ENCODE assay signal across 1 cellular context in genomic region chr11:108662700-108663099, GRCh38.
TF ChIP-seq lines count a peak whose summit lies in the region.

No MANE protein-coding gene starts in this region.

TF ChIP-seq in K562, 482 proteins besides CTCF, POLR2A, EP300 and RAD21 (continued from another document):
- no peak for TF ChIP-seq FOS (IDR thresholded peaks at IDR 0.05; ENCODE audit: extremely low read depth, insufficient read length)
- no peak for TF ChIP-seq ZNF79 (CRISPR knock-in tag; IDR thresholded peaks at IDR 0.05; ENCODE audit: low read depth)
